ENCODE assay signal across 26 cellular contexts in the genomic region with DNA sequence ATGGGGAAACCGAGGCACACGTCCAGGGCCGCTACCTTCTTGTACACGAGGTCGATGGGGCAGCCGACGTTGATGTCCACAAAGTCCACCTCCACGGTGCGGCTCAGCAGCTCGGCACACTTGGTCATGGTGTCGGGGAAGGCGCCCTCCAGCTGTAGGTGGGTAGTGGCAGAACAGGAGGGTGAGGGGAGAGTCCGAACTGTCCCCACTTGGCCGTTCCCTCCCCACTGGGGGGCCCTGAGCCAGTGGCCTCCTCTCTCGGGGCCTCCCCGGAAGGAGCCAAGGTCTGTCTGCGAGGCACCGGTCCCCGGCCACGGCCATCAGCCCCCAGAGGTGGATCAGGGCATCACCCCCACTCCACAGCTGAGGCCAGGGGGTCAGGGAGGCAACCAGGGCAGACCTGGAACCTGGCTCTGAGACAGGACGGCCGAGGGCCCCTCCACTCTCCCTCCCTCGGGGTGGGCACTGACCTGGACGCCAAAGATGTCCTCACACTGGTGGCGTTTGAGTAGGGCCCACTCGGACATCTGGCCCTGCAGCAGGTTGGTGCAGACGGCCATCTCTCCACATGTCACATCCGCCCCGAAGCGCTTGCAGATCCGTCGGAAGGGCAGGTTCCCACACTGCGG. TPM values are rescaled to one million over a fixed set of nuclear protein-coding genes. Genes with fewer than 3 reads are reported as not detected.
DNase-seq lines count a peak whose midpoint lies in the region; ATAC-seq, FAIRE-seq and TF ChIP-seq lines count a peak whose summit lies in the region.
"Had no signal": no experiment of that assay in that cellular context is flagged by ENCODE, and none has a peak within 500 bp of the region (broad histone marks: within the 10 kb centered on the region; RNA-seq: fewer than 3 reads in every experiment).

No MANE protein-coding gene starts in this region.

- H3K36me3 ChIP-seq in HepG2 (replicated peaks in 1 of 2; ENCODE audit: control insufficient read depth in 1 of 2, insufficient read depth in 2 of 2, low read length in 2 of 2): peaks cover 17 to 40% of the 10 kb centered on the region in 2 experiments; a peak in 4 of 5 replicates
- peaks cover 0 to 48% (median 29%) of the 10 kb centered on the region in 4 donors for H3K36me3 ChIP-seq in right lobe of liver

- H3K27ac ChIP-seq in HepG2 (ENCODE audit: extremely low read length, insufficient read depth, low read length) (no peak overlapping the region), right lobe of liver (no peak overlapping the region), RWPE1 (peak overlapping the region; percentile 97)
- H3K27ac ChIP-seq: BLaER1, HL-60, SJCRH30 had no signal

- WGBS in HepG2 (ENCODE audit: low lambda C conversion rate): 97% methylated on average over 7 of the region's 33 CpGs
- WGBS in right lobe of liver (ENCODE audit: insufficient coverage, low coverage, low lambda C conversion rate, missing lambda C conversion rate): no CpG with 5 or more reads among the region's 33 CpGs

- H3K4me3 ChIP-seq in HepG2 (replicated peaks in 1 of 3; ENCODE audit: insufficient read depth in 1 of 3, low read depth in 2 of 3, low read length in 3 of 3) (no peak overlapping the region), right lobe of liver (no peak overlapping the region)
- H3K4me3 ChIP-seq: BLaER1, SJCRH30 had no signal

- peaks cover 16% of the 10 kb centered on the region for H3K36me3 Mint-ChIP-seq in neural crest cell (ENCODE audit: low read depth)

- no TSS peak for BruUV-seq in HepG2 (replicated peaks; lab: Mats Ljungman, UMichigan)

- peaks cover 14% of the 10 kb centered on the region for H3K4me1 Mint-ChIP-seq in neural crest cell

- FAIRE-seq in HepG2 (lab: Jason Lieb, UNC): no peak
- FAIRE-seq: A204.1, D721Med had no signal

- H3K4me1 ChIP-seq in HepG2 (ENCODE audit: insufficient read depth, low read length) (peaks cover 19% of the 10 kb centered on the region), right lobe of liver (peaks cover 0 to 3% (median 0%) of the 10 kb centered on the region in 4 donors)
- H3K4me1 ChIP-seq: SJCRH30 had no signal

- no peaks in the 10 kb centered on the region for H3K79me2 ChIP-seq in HepG2 (ENCODE audit: insufficient read depth, low read length)

- POLR2A ChIA-PET in HepG2 (lab: Yijun Ruan, JAX): interaction anchor here (1.0 kb wide), 1 partner anchor 70 kb away, joined by 3 read pairs; no protein-coding TSS in a partner anchor
- POLR2A ChIA-PET in RWPE1 (lab: Yijun Ruan, JAX; ENCODE audit: low non-redundant PET): no interaction called here

- TF ChIP-seq POLR2A in HepG2 (IDR thresholded peaks at IDR 0.05; ENCODE audit: insufficient read depth in 1 of 2, low read depth in 2 of 2, low read length in 2 of 2) (no peak), right lobe of liver (IDR thresholded peaks at IDR 0.05) (no peak)

- ATAC-seq in HepG2 (no peak), right lobe of liver (no peak), HG02759 (IDR thresholded peaks at IDR 0.05; ENCODE audit: unreplicated experiment) (no peak), HG02884 (IDR thresholded peaks at IDR 0.05; ENCODE audit: unreplicated experiment) (no peak)
- ATAC-seq: Right ventricle myocardium inferior had no signal

- H3K9me3 ChIP-seq in HepG2 (ENCODE audit: low read length) (no peaks in the 10 kb centered on the region), right lobe of liver (no peaks in the 10 kb centered on the region)
- H3K9me3 ChIP-seq: BLaER1, SJCRH30 had no signal

- H3K27ac Mint-ChIP-seq in neural crest cell (ENCODE audit: unreplicated experiment): no peak overlapping the region

- intact Hi-C loops in HepG2 (cut with micrococcal nuclease; ENCODE audit: unreplicated experiment) (no loop called here), right lobe of liver (cut with DNase I) (no loop called here)

- TF ChIP-seq EP300 in HepG2 (IDR thresholded peaks at IDR 0.05; ENCODE audit: low read depth in 2 of 2, low read length in 2 of 2) (no peak), HepG2 (CRISPR knock-in tag; IDR thresholded peaks at IDR 0.05; ENCODE audit: borderline replicate concordance) (no peak)

- peaks cover 3% of the 10 kb centered on the region for H3K27me3 Mint-ChIP-seq in neural crest cell (ENCODE audit: low read depth)

- no peak for TF ChIP-seq RAD21 in HepG2 (CRISPR knock-in tag; IDR thresholded peaks at IDR 0.05)

- H3K9ac ChIP-seq in HepG2 (ENCODE audit: insufficient read depth, low read depth, low read length): no peak overlapping the region
- H3K9ac ChIP-seq: BLaER1 had no signal

- no peaks in the 10 kb centered on the region for H4K20me1 ChIP-seq in HepG2 (ENCODE audit: insufficient read depth, low read length)

- peaks cover 2% of the 10 kb centered on the region for H3K9me3 Mint-ChIP-seq in neural crest cell

- DNase-seq in HepG2 (ENCODE audit: low spot score) (no peak), right lobe of liver (no peak), RWPE1 (ENCODE audit: low spot score) (no peak), neural crest cell (ENCODE audit: low read depth, low spot score) (no peak)
- no peak for DNase-seq in activated CD4-positive, CD25-positive, alpha-beta regulatory T cell (lab: John Stamatoyannopoulos, UW)
- DNase-seq: CD4-positive, CD25-positive, alpha-beta regulatory T cell; GOT3; HCEC 1CT; Karpas-422; NCI-H1092; NCI-H1417 treated with DMSO at 0.1 percent for 48 hours; NCI-H1694 treated with DMSO at 0.1 percent for 48 hours; NCI-H2081 treated with DMSO at 0.1 percent for 48 hours; NCI-H2171 treated with DMSO at 0.1 percent for 48 hours; NCI-H446; NCI-H524 treated with DMSO at 0.1 percent for 48 hours; NCI-H774; SJCRH30 had no signal

- H3K4me2 ChIP-seq in HepG2 (ENCODE audit: low read depth, low read length): no peak overlapping the region
- H3K4me2 ChIP-seq: BLaER1 had no signal

- H3K4me3 Mint-ChIP-seq in neural crest cell: peak overlapping the region; percentile 41

- in situ Hi-C loops in HepG2 (cut with HindIII; ENCODE audit: extremely low pct_ligation_motif_present, low pct_unique_long_range_greater_than_20kb): no loop called here

- TF ChIP-seq CTCF in HepG2 (CRISPR knock-in tag; IDR thresholded peaks at IDR 0.05) (no peak), right lobe of liver (IDR thresholded peaks at IDR 0.05) (no peak), RWPE1 (conservative IDR thresholded peaks at IDR 0.05; ENCODE audit: low read depth) (no peak), neural crest cell (conservative IDR thresholded peaks at IDR 0.05) (no peak)

- CTCF ChIA-PET in HepG2 (lab: Yijun Ruan, JAX; ENCODE audit: low intra/inter-chr PET ratio, low total read pairs): no interaction called here
- CTCF ChIA-PET in RWPE1 (lab: Yijun Ruan, JAX): interaction anchor here (0.6 kb wide), 1 partner anchor 12 kb away, joined by 3 read pairs; no protein-coding TSS in a partner anchor

- no peak overlapping the region for H2AFZ ChIP-seq in HepG2 (ENCODE audit: low read length)

- H3K27me3 ChIP-seq in HepG2 (ENCODE audit: control insufficient read depth in 1 of 2, insufficient read depth in 2 of 2, low read length in 2 of 2) (no peaks in the 10 kb centered on the region), right lobe of liver (no peaks in the 10 kb centered on the region)
- H3K27me3 ChIP-seq: BLaER1, SJCRH30 had no signal

RNA-seq across cellular contexts. Expression of gene PRR22, which starts 3.1 kb away (rescaled TPM):
- total RNA-seq in HepG2 (2016; rRNA removed; fragmentation: Illumina TruSeq; extraction: Trizol) (0.77 and 2.3 TPM in 2 replicates), right lobe of liver (1 to 10 TPM; 1.7 to 3.3 (median 2.1) TPM), neural crest cell (6.7 and 6.8 TPM in 2 replicates)
- total RNA-seq in HepG2 (2016; cell fraction: cytosol; rRNA removed; fragmentation: Illumina TruSeq; extraction: Trizol; ENCODE audit: low read depth): 0.40 and 0.53 TPM in 2 replicates
- 0.83 and 2.2 TPM in 2 replicates for total RNA-seq in HepG2 (2016; cell fraction: insoluble cytoplasmic fraction; rRNA removed; fragmentation: Illumina TruSeq; extraction: Trizol)
- total RNA-seq in HepG2 (2016; cell fraction: membrane; rRNA removed; fragmentation: Illumina TruSeq; extraction: Trizol): 0.68 and 0.93 TPM in 2 replicates
- 2.2 and 2.6 TPM in 2 replicates for total RNA-seq in HepG2 (2016; cell fraction: nucleus; rRNA removed; fragmentation: Illumina TruSeq; extraction: Trizol)
- 0.84 and 1.0 TPM in 2 replicates for polyA plus RNA-seq in HepG2 (2011; rRNA removed)
- polyA plus RNA-seq in HepG2 (2011; cell fraction: cytosol; rRNA removed): 0.10 and 0.36 TPM in 2 replicates
- polyA plus RNA-seq in HepG2 (2011; cell fraction: nucleus; rRNA removed): 9.3 and 11.4 TPM in 2 replicates
- polyA plus RNA-seq in HepG2 (2012): 0.86 and 1.1 TPM in 2 replicates
- polyA plus RNA-seq in HepG2 (2016; cell fraction: cytosol; fragmentation: Illumina TruSeq; extraction: Trizol; ENCODE audit: low read depth): 0.27 and 0.43 TPM in 2 replicates
- 1.2 and 2.0 TPM in 2 replicates for polyA plus RNA-seq in HepG2 (2016; cell fraction: insoluble cytoplasmic fraction; fragmentation: Illumina TruSeq; extraction: Trizol; ENCODE audit: low read depth)
- 0.66 and 0.97 TPM in 2 replicates for polyA plus RNA-seq in HepG2 (2016; cell fraction: membrane; fragmentation: Illumina TruSeq; extraction: Trizol; ENCODE audit: low read depth)
- polyA plus RNA-seq in HepG2 (2016; cell fraction: nucleus; fragmentation: Illumina TruSeq; extraction: Trizol; ENCODE audit: insufficient read depth, low read depth): 10.5 and 11.2 TPM in 2 replicates
- 0.35 and 0.70 TPM in 2 replicates for polyA minus RNA-seq in HepG2 (2011; rRNA and poly(A)+ RNA removed; ENCODE audit: low replicate concordance)
- 0.59 and 0.62 TPM in 2 replicates for polyA minus RNA-seq in HepG2 (2011; cell fraction: cytosol; rRNA and poly(A)+ RNA removed)
- 0.62 and 1.7 TPM in 2 replicates for polyA minus RNA-seq in HepG2 (2011; cell fraction: nucleus; rRNA and poly(A)+ RNA removed)
- polyA plus RNA-seq: CD4-positive, CD25-positive, alpha-beta regulatory T cell had no signal

RNA-seq across cellular contexts. Expression of gene DUS3L, which starts 3.3 kb away (rescaled TPM):
- total RNA-seq in HepG2 (2016; rRNA removed; fragmentation: Illumina TruSeq; extraction: Trizol): 20.6 and 25.1 TPM in 2 replicates
- total RNA-seq in HepG2 (2016; cell fraction: cytosol; rRNA removed; fragmentation: Illumina TruSeq; extraction: Trizol; ENCODE audit: low read depth): 7.1 and 7.6 TPM in 2 replicates
- 19.2 and 25.0 TPM in 2 replicates for total RNA-seq in HepG2 (2016; cell fraction: insoluble cytoplasmic fraction; rRNA removed; fragmentation: Illumina TruSeq; extraction: Trizol)
- total RNA-seq in HepG2 (2016; cell fraction: membrane; rRNA removed; fragmentation: Illumina TruSeq; extraction: Trizol): 8.0 and 8.5 TPM in 2 replicates
- total RNA-seq in HepG2 (2016; cell fraction: nucleus; rRNA removed; fragmentation: Illumina TruSeq; extraction: Trizol): 16.2 and 25.2 TPM in 2 replicates
- 13.3 and 15.6 TPM in 2 replicates for polyA plus RNA-seq in HepG2 (2011; rRNA removed)
- polyA plus RNA-seq in HepG2 (2011; cell fraction: cytosol; rRNA removed): 10.8 and 19.0 TPM in 2 replicates
- polyA plus RNA-seq in HepG2 (2011; cell fraction: nucleus; rRNA removed): 82.5 and 110 TPM in 2 replicates
- 8.5 and 16.9 TPM in 2 replicates for polyA plus RNA-seq in HepG2 (2012)
- polyA plus RNA-seq in HepG2 (2016; cell fraction: cytosol; fragmentation: Illumina TruSeq; extraction: Trizol; ENCODE audit: low read depth): 2.4 and 3.1 TPM in 2 replicates
- polyA plus RNA-seq in HepG2 (2016; cell fraction: insoluble cytoplasmic fraction; fragmentation: Illumina TruSeq; extraction: Trizol; ENCODE audit: low read depth): 18.3 and 18.8 TPM in 2 replicates
- polyA plus RNA-seq in HepG2 (2016; cell fraction: membrane; fragmentation: Illumina TruSeq; extraction: Trizol; ENCODE audit: low read depth): 6.3 TPM in 2 replicates
- polyA plus RNA-seq in HepG2 (2016; cell fraction: nucleus; fragmentation: Illumina TruSeq; extraction: Trizol; ENCODE audit: insufficient read depth, low read depth): 41.4 and 60.6 TPM in 2 replicates
- 25.0 and 31.3 TPM in 2 replicates for polyA minus RNA-seq in HepG2 (2011; rRNA and poly(A)+ RNA removed; ENCODE audit: low replicate concordance)
- 13.3 and 13.6 TPM in 2 replicates for polyA minus RNA-seq in HepG2 (2011; cell fraction: cytosol; rRNA and poly(A)+ RNA removed)
- polyA minus RNA-seq in HepG2 (2011; cell fraction: nucleus; rRNA and poly(A)+ RNA removed): 16.8 and 28.8 TPM in 2 replicates
- total RNA-seq in right lobe of liver: 10 to 100 TPM; 14.7 to 28.6 (median 20.5) TPM
- total RNA-seq in neural crest cell: 65.1 and 67.2 TPM in 2 replicates

RNA-seq across cellular contexts. Expression of gene NRTN, which starts 17.2 kb away (rescaled TPM):
- 3.2 and 4.1 TPM in 2 replicates for total RNA-seq in HepG2 (2016; rRNA removed; fragmentation: Illumina TruSeq; extraction: Trizol)
- 6.3 and 6.9 TPM in 2 replicates for total RNA-seq in HepG2 (2016; cell fraction: cytosol; rRNA removed; fragmentation: Illumina TruSeq; extraction: Trizol; ENCODE audit: low read depth)
- total RNA-seq in HepG2 (2016; cell fraction: insoluble cytoplasmic fraction; rRNA removed; fragmentation: Illumina TruSeq; extraction: Trizol): 3.3 and 3.6 TPM in 2 replicates
- 11.2 and 12.2 TPM in 2 replicates for total RNA-seq in HepG2 (2016; cell fraction: membrane; rRNA removed; fragmentation: Illumina TruSeq; extraction: Trizol)
- 1.9 TPM in 2 replicates for total RNA-seq in HepG2 (2016; cell fraction: nucleus; rRNA removed; fragmentation: Illumina TruSeq; extraction: Trizol)
- polyA plus RNA-seq in HepG2 (2011; rRNA removed): 5.3 and 7.3 TPM in 2 replicates
- polyA plus RNA-seq in HepG2 (2011; cell fraction: cytosol; rRNA removed): 3.3 and 7.0 TPM in 2 replicates
- 5.3 and 5.4 TPM in 2 replicates for polyA plus RNA-seq in HepG2 (2011; cell fraction: nucleus; rRNA removed)
- polyA plus RNA-seq in HepG2 (2012): 3.3 and 6.4 TPM in 2 replicates
- polyA plus RNA-seq in HepG2 (2016; cell fraction: cytosol; fragmentation: Illumina TruSeq; extraction: Trizol; ENCODE audit: low read depth): 9.7 and 9.9 TPM in 2 replicates
- 4.5 and 4.6 TPM in 2 replicates for polyA plus RNA-seq in HepG2 (2016; cell fraction: insoluble cytoplasmic fraction; fragmentation: Illumina TruSeq; extraction: Trizol; ENCODE audit: low read depth)
- 13.7 and 14.4 TPM in 2 replicates for polyA plus RNA-seq in HepG2 (2016; cell fraction: membrane; fragmentation: Illumina TruSeq; extraction: Trizol; ENCODE audit: low read depth)
- polyA plus RNA-seq in HepG2 (2016; cell fraction: nucleus; fragmentation: Illumina TruSeq; extraction: Trizol; ENCODE audit: insufficient read depth, low read depth): 2.8 and 4.0 TPM in 2 replicates
- 0.14 and 10.3 TPM in 2 replicates for polyA minus RNA-seq in HepG2 (2011; rRNA and poly(A)+ RNA removed; ENCODE audit: low replicate concordance)
- polyA minus RNA-seq in HepG2 (2011; cell fraction: cytosol; rRNA and poly(A)+ RNA removed): 5.2 and 5.8 TPM in 2 replicates
- polyA minus RNA-seq in HepG2 (2011; cell fraction: nucleus; rRNA and poly(A)+ RNA removed): 1.2 and 1.8 TPM in 2 replicates
- 10 to 100 TPM in 3 of 6 experiments, 1 to 10 TPM in 3; 4.7 to 11.6 (median 9.8) TPM for total RNA-seq in right lobe of liver
- 4.4 and 4.8 TPM in 2 replicates for total RNA-seq in neural crest cell
- total RNA-seq: CD4-positive, CD25-positive, alpha-beta regulatory T cell had no signal

RNA-seq across cellular contexts. Expression of gene FUT6, which starts 51.8 kb away (rescaled TPM):
- 5.0 and 8.2 TPM in 2 replicates for total RNA-seq in HepG2 (2016; rRNA removed; fragmentation: Illumina TruSeq; extraction: Trizol)
- 0.97 and 1.6 TPM in 2 replicates for total RNA-seq in HepG2 (2016; cell fraction: cytosol; rRNA removed; fragmentation: Illumina TruSeq; extraction: Trizol; ENCODE audit: low read depth)
- total RNA-seq in HepG2 (2016; cell fraction: insoluble cytoplasmic fraction; rRNA removed; fragmentation: Illumina TruSeq; extraction: Trizol): 5.0 and 7.9 TPM in 2 replicates
- 3.2 and 4.2 TPM in 2 replicates for total RNA-seq in HepG2 (2016; cell fraction: membrane; rRNA removed; fragmentation: Illumina TruSeq; extraction: Trizol)
- total RNA-seq in HepG2 (2016; cell fraction: nucleus; rRNA removed; fragmentation: Illumina TruSeq; extraction: Trizol): 5.8 and 8.5 TPM in 2 replicates
- polyA plus RNA-seq in HepG2 (2011; rRNA removed): 27.7 and 53.3 TPM in 2 replicates
- 33.1 and 34.4 TPM in 2 replicates for polyA plus RNA-seq in HepG2 (2011; cell fraction: cytosol; rRNA removed)
- polyA plus RNA-seq in HepG2 (2011; cell fraction: nucleus; rRNA removed): 43.6 and 59.1 TPM in 2 replicates
- 15.4 and 18.7 TPM in 2 replicates for polyA plus RNA-seq in HepG2 (2012)
- polyA plus RNA-seq in HepG2 (2016; cell fraction: cytosol; fragmentation: Illumina TruSeq; extraction: Trizol; ENCODE audit: low read depth): 0.97 and 1.0 TPM in 2 replicates
- polyA plus RNA-seq in HepG2 (2016; cell fraction: insoluble cytoplasmic fraction; fragmentation: Illumina TruSeq; extraction: Trizol; ENCODE audit: low read depth): 5.1 and 6.0 TPM in 2 replicates
- 3.2 and 3.6 TPM in 2 replicates for polyA plus RNA-seq in HepG2 (2016; cell fraction: membrane; fragmentation: Illumina TruSeq; extraction: Trizol; ENCODE audit: low read depth)
- polyA plus RNA-seq in HepG2 (2016; cell fraction: nucleus; fragmentation: Illumina TruSeq; extraction: Trizol; ENCODE audit: insufficient read depth, low read depth): 11.4 and 11.8 TPM in 2 replicates
- polyA minus RNA-seq in HepG2 (2011; rRNA and poly(A)+ RNA removed; ENCODE audit: low replicate concordance): 80.4 TPM in 1 of 2 replicates, not detected in the other
- 21.4 and 25.8 TPM in 2 replicates for polyA minus RNA-seq in HepG2 (2011; cell fraction: cytosol; rRNA and poly(A)+ RNA removed)
- polyA minus RNA-seq in HepG2 (2011; cell fraction: nucleus; rRNA and poly(A)+ RNA removed): 22.5 and 47.7 TPM in 2 replicates
- total RNA-seq in right lobe of liver: 10 to 100 TPM in 2 of 6 experiments, 1 to 10 TPM in 4; 2.3 to 28.1 (median 9.7) TPM
- not detected in 2 replicates for total RNA-seq in neural crest cell
- total RNA-seq: CD4-positive, CD25-positive, alpha-beta regulatory T cell; Right ventricle myocardium inferior had no signal
- polyA plus RNA-seq: AG04450; CD4-positive, CD25-positive, alpha-beta regulatory T cell had no signal
